In genomic region chr14:67815573-67816235, GRCh38 we compare ENCODE assay signal across 8 cellular contexts. TPM values are rescaled to one million over a fixed set of nuclear protein-coding genes. Genes with fewer than 3 reads are reported as not detected.
DNase-seq lines count a peak whose midpoint lies in the region; ATAC-seq and TF ChIP-seq lines count a peak whose summit lies in the region.

No MANE protein-coding gene starts in this region.

- TF ChIP-seq EP300 in esophagus muscularis mucosa (IDR thresholded peaks at IDR 0.05), result no peak

- H3K9ac ChIP-seq in SK-N-MC (ENCODE audit: insufficient read length), result peak overlapping the region; percentile 73

- H3K9me3 ChIP-seq in SK-N-MC (ENCODE audit: low read depth, low read length), result no peaks in the 10 kb centered on the region
- no peaks in the 10 kb centered on the region for H3K9me3 ChIP-seq in esophagus muscularis mucosa

- H3K27me3 Mint-ChIP-seq in activated CD8-positive, alpha-beta memory T cell treated with anti-CD3 and anti-CD28 coated beads, Interleukin-2, amount 10 ng/mL, durations not matched to agents 7 days and 5 days, result no peaks in the 10 kb centered on the region

- peaks cover 18 to 42% (median 39%) of the 10 kb centered on the region in 4 donors for H3K4me1 ChIP-seq in esophagus muscularis mucosa

- intact Hi-C loops in esophagus muscularis mucosa (cut with DNase I), result no loop called here

- no peaks in the 10 kb centered on the region for H3K9me3 Mint-ChIP-seq in activated CD8-positive, alpha-beta memory T cell treated with anti-CD3 and anti-CD28 coated beads, Interleukin-2, amount 10 ng/mL, durations not matched to agents 7 days and 5 days (ENCODE audit: low read depth)

- no peak for ATAC-seq in activated CD8-positive, alpha-beta memory T cell treated with anti-CD3 and anti-CD28 coated beads, Interleukin-2, amount 10 ng/mL, durations not matched to agents 7 days and 5 days
- no peak for ATAC-seq in GM18511 (IDR thresholded peaks at IDR 0.05; ENCODE audit: unreplicated experiment)

- no peak for TF ChIP-seq POLR2A in esophagus muscularis mucosa (IDR thresholded peaks at IDR 0.05; ENCODE audit: low read depth)

- no peak for DNase-seq in activated CD8-positive, alpha-beta memory T cell treated with anti-CD3 and anti-CD28 coated beads, Interleukin-2, amount 10 ng/mL, durations not matched to agents 7 days and 5 days
- no peak for DNase-seq in activated CD8-positive, alpha-beta memory T cell treated with anti-CD3 and anti-CD28 coated beads for 24 hours
- DNase-seq in SK-N-MC (ENCODE audit: low read depth, low spot score), result no peak
- DNase-seq in esophagus muscularis mucosa (ENCODE audit: extremely low spot score), result no peak
- DNase-seq in occipital lobe (lab: John Stamatoyannopoulos, UW), result peak; percentile 7
- no peak for DNase-seq in NCI-H524 treated with DMSO at 0.1 percent for 48 hours (lab: John Stamatoyannopoulos, UW)
- no peak for DNase-seq in activated CD4-positive, alpha-beta T cell treated with anti-CD3 and anti-CD28 coated beads, Interleukin-2, amount 50 U/mL, for 1 hour

- H3K36me3 Mint-ChIP-seq in activated CD8-positive, alpha-beta memory T cell treated with anti-CD3 and anti-CD28 coated beads, Interleukin-2, amount 10 ng/mL, durations not matched to agents 7 days and 5 days, result peaks cover 5% of the 10 kb centered on the region

- CTCF ChIA-PET in activated CD8-positive, alpha-beta memory T cell treated with anti-CD3 and anti-CD28 coated beads, Interleukin-2, amount 10 ng/mL, durations not matched to agents 7 days and 5 days (lab: Charles Lee), result no interaction called here

- H3K36me3 ChIP-seq in SK-N-MC (ENCODE audit: insufficient read depth, low read length) (peaks cover 22% of the 10 kb centered on the region), esophagus muscularis mucosa (peaks cover 6 to 26% (median 17%) of the 10 kb centered on the region in 4 donors)

- H3K4me3 Mint-ChIP-seq in activated CD8-positive, alpha-beta memory T cell treated with anti-CD3 and anti-CD28 coated beads, Interleukin-2, amount 10 ng/mL, durations not matched to agents 7 days and 5 days, result peak overlapping the region; percentile 91

- peaks cover 48% of the 10 kb centered on the region for H3K4me1 Mint-ChIP-seq in activated CD8-positive, alpha-beta memory T cell treated with anti-CD3 and anti-CD28 coated beads, Interleukin-2, amount 10 ng/mL, durations not matched to agents 7 days and 5 days

- no peak for TF ChIP-seq CTCF in esophagus muscularis mucosa (IDR thresholded peaks at IDR 0.05)

- H3K4me3 ChIP-seq in SK-N-MC (peak overlapping the region; percentile 80), esophagus muscularis mucosa (peak overlapping the region; percentile 70 to 85 (median 74))

- H3K27ac Mint-ChIP-seq in activated CD8-positive, alpha-beta memory T cell treated with anti-CD3 and anti-CD28 coated beads, Interleukin-2, amount 10 ng/mL, durations not matched to agents 7 days and 5 days, result peak overlapping the region; percentile 95

- H3K27me3 ChIP-seq in esophagus muscularis mucosa, result no peaks in the 10 kb centered on the region

- 3% methylated on average over 15 of the region's 15 CpGs for WGBS in esophagus muscularis mucosa

- H3K27ac ChIP-seq in SK-N-MC (0 out of 2 replicates have a peak overlapping the region, but pooled peaks have one; percentile 22), esophagus muscularis mucosa (replicated peaks in 1 of 4) (peak overlapping the region; percentile 76 to 83 (median 79))

RNA-seq across cellular contexts. Expression of gene ZFYVE26, which starts 0.7 kb away (rescaled TPM):
- 10 to 100 TPM; 25.3 to 27.0 TPM for total RNA-seq in activated CD8-positive, alpha-beta memory T cell treated with anti-CD3 and anti-CD28 coated beads, Interleukin-2, amount 10 ng/mL, durations not matched to agents 7 days and 5 days
- total RNA-seq in esophagus muscularis mucosa (10 to 100 TPM; 15.9 to 21.2 (median 19.5) TPM), occipital lobe (22.0 TPM)

RNA-seq across cellular contexts. Expression of gene RAD51B, which starts 3.9 kb away (rescaled TPM):
- 10 to 100 TPM; 35.3 to 55.5 TPM for total RNA-seq in activated CD8-positive, alpha-beta memory T cell treated with anti-CD3 and anti-CD28 coated beads, Interleukin-2, amount 10 ng/mL, durations not matched to agents 7 days and 5 days
- total RNA-seq in esophagus muscularis mucosa (10 to 100 TPM in 1 of 4 donors, 1 to 10 TPM in 3; 2.8 to 11.1 (median 5.1) TPM), occipital lobe (9.8 TPM)
